ENCODE assay signal across 9 cellular contexts in genomic region chr14:81519200-81519998, GRCh38. TPM values are rescaled to one million over a fixed set of nuclear protein-coding genes. Genes with fewer than 3 reads are reported as not detected.
A peak's percentile ranks its signal among the peaks of the same experiment; 100 is the strongest.
DNase-seq lines count a peak whose midpoint lies in the region; ATAC-seq and TF ChIP-seq lines count a peak whose summit lies in the region.
"Had no signal": no experiment of that assay in that cellular context is flagged by ENCODE, and none has a peak within 500 bp of the region (broad histone marks: within the 10 kb centered on the region; RNA-seq: fewer than 3 reads in every experiment).

No MANE protein-coding gene starts in this region.

- no peaks in the 10 kb centered on the region for H3K27me3 Mint-ChIP-seq in T-helper 17 cell

- H3K9me3 ChIP-seq in T-helper 17 cell (ENCODE audit: control insufficient read depth, low read length, poor library complexity, severe bottlenecking), result no peaks in the 10 kb centered on the region
- no peaks in the 10 kb centered on the region for H3K9me3 ChIP-seq in heart right ventricle
- H3K9me3 ChIP-seq in stomach, result no peaks in the 10 kb centered on the region

- H3K27ac Mint-ChIP-seq in T-helper 17 cell, result peak overlapping the region; percentile 89

- peaks cover 29% of the 10 kb centered on the region for H3K4me1 Mint-ChIP-seq in T-helper 17 cell

- 35 to 36% methylated on average over 3 of the region's 3 CpGs for WGBS in heart right ventricle, 2 donors
- WGBS in stomach, 5 donors, result 49 to 66% (median 59%) methylated on average over 3 of the region's 3 CpGs

- TF ChIP-seq EP300 in stomach (IDR thresholded peaks at IDR 0.05), result no peak

- peak overlapping the region in 9 of 10 donors; percentile 33 to 92 (median 69) for H3K27ac ChIP-seq in heart right ventricle
- H3K27ac ChIP-seq in stomach, result peak overlapping the region in 4 of 5 donors; percentile 45 to 81 (median 69)
- H3K27ac ChIP-seq: KMS-11 had no signal

- H3K4me3 ChIP-seq in heart right ventricle (no peak overlapping the region), stomach (no peak overlapping the region)

- H3K36me3 ChIP-seq in heart right ventricle, result peaks cover 0 to 88% (median 14%) of the 10 kb centered on the region in 9 donors
- peaks cover 20 to 71% (median 65%) of the 10 kb centered on the region in 4 donors for H3K36me3 ChIP-seq in stomach

- DNase-seq in T-helper 17 cell (no peak), heart right ventricle (peak in 1 of 2 donors; percentile 29), stomach (no peak), mesenteric fat pad (ENCODE audit: low spot score) (no peak), NCI-H748 (lab: John Stamatoyannopoulos, UW; ENCODE audit: unreplicated experiment) (no peak), NCI-H524 treated with DMSO at 0.1 percent for 48 hours (lab: John Stamatoyannopoulos, UW) (no peak)

- H3K36me3 Mint-ChIP-seq in T-helper 17 cell (ENCODE audit: low read depth), result peaks cover 11% of the 10 kb centered on the region

- peaks cover 6 to 51% (median 40%) of the 10 kb centered on the region in 9 donors for H3K4me1 ChIP-seq in heart right ventricle
- H3K4me1 ChIP-seq in stomach, result peaks cover 34 to 73% (median 52%) of the 10 kb centered on the region in 4 donors

- TF ChIP-seq CTCF in heart right ventricle (IDR thresholded peaks at IDR 0.05) (no peak), stomach (IDR thresholded peaks at IDR 0.05) (no peak)

- H3K27me3 ChIP-seq in heart right ventricle (no peaks in the 10 kb centered on the region), stomach (no peaks in the 10 kb centered on the region)

- ATAC-seq in GM18867 (IDR thresholded peaks at IDR 0.05; ENCODE audit: unreplicated experiment), result peak; percentile 37
- ATAC-seq in HG02943 (IDR thresholded peaks at IDR 0.05; ENCODE audit: low read depth, unreplicated experiment), result peak; percentile 72
- ATAC-seq in T-helper 17 cell, result peak; percentile 62
- ATAC-seq in heart right ventricle, result peak; percentile 56 to 86 (median 79)

- peak overlapping the region; percentile 72 for H3K4me3 Mint-ChIP-seq in T-helper 17 cell

- intact Hi-C loops in heart right ventricle (cut with DNase I) (loop anchor here in 1 of 10 donors (2.0 kb wide), 1 partner anchor 13 kb away; the partner anchor contains the start of gene SEL1L), stomach (cut with DNase I; ENCODE audit: low total_unique reads) (no loop called here)

- TF ChIP-seq POLR2A in stomach (IDR thresholded peaks at IDR 0.05), result no peak

RNA-seq across cellular contexts. Expression of gene SEL1L, which starts 14.3 kb away (rescaled TPM):
- total RNA-seq in T-helper 17 cell (10 to 100 TPM; 44.2 to 61.1 TPM), heart right ventricle (10 to 100 TPM; 47.6 to 87.7 (median 58.3) TPM), stomach (100 to 1,000 TPM in 2 of 5 donors, 10 to 100 TPM in 3; 11.0 to 175 (median 42.2) TPM), mesenteric fat pad (114 TPM)
- polyA plus RNA-seq in heart right ventricle (10 to 100 TPM; 10.6 to 20.9 TPM), stomach (10 to 100 TPM in 1 of 3 donors, 1 to 10 TPM in 2; 5.0 to 10.0 (median 9.3) TPM)
